In the genomic region with DNA sequence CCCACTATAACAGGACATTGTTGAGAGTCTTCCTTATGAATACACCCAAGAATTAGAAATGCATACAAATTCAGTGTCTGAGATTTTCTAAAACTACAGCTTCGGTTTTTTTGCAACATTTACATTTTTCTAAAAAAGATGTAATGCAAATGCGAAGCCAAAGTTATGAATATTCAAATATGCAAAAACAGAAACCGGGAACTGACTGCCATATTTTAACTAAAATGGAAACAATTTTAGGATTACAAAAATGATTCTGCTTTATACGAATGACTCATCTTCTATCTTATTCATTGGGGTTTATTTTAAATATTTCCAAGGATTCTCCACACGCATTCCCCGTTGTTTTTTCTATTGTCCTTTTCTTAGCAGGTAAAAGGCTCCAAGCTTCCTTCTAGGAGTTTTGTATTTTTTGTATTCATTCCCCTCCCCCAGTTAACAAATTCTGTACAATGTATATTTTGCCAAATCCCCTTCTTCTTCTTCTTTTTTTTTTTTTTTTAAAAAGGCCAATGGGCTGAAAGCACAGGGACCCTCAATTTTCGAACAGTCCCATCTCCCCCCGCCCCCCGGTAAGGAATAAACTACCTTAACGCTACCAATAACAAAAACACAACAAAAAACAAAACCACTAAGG, we compare ENCODE assay signal across 8 cellular contexts. TPM values are rescaled to one million over a fixed set of nuclear protein-coding genes. Genes with fewer than 3 reads are reported as not detected.
DNase-seq lines count a peak whose midpoint lies in the region; TF ChIP-seq lines count a peak whose summit lies in the region.

No MANE protein-coding gene starts in this region.

- 2% methylated on average over 10 of the region's 10 CpGs for WGBS in esophagus muscularis mucosa

- H3K4me3 ChIP-seq in GM12865 (ENCODE audit: low read depth, low read length) (peak overlapping the region; percentile 87), esophagus muscularis mucosa (peak overlapping the region; percentile 90 to 95 (median 94)), rectal smooth muscle tissue (ENCODE audit: low read length) (peak overlapping the region; percentile 92)

- DNase-seq in GM12865 (ENCODE audit: low read depth) (no peak), OCI-M1 (lab: John Stamatoyannopoulos, UW) (peak; percentile 25), esophagus muscularis mucosa (ENCODE audit: extremely low spot score) (no peak), NCI-H345 treated with DMSO at 0.1 percent for 48 hours (lab: John Stamatoyannopoulos, UW; ENCODE audit: unreplicated experiment) (no peak), NCI-H748 treated with DMSO at 0.1 percent for 48 hours (lab: John Stamatoyannopoulos, UW) (no peak)
- no peak for DNase-seq in central memory CD4-positive, alpha-beta T cell
- DNase-seq in stimulated activated naive CD4-positive, alpha-beta T cell (lab: John Stamatoyannopoulos, UW): no peak

- H3K36me3 ChIP-seq in esophagus muscularis mucosa (peaks cover 2 to 17% (median 9%) of the 10 kb centered on the region in 4 donors), rectal smooth muscle tissue (ENCODE audit: control insufficient read depth, insufficient read depth, low read length) (peaks cover 6% of the 10 kb centered on the region)

- H3K27ac ChIP-seq in esophagus muscularis mucosa (replicated peaks in 1 of 4) (peak overlapping the region; percentile 97 to 99 (median 98)), rectal smooth muscle tissue (ENCODE audit: low read depth, low read length) (peak overlapping the region; percentile 97)

- TF ChIP-seq POLR2A in esophagus muscularis mucosa (IDR thresholded peaks at IDR 0.05; ENCODE audit: low read depth): no peak

- intact Hi-C loops in esophagus muscularis mucosa (cut with DNase I): loop anchor here (5.0 to 10.0 kb wide), 2 partner anchors 162 to 1240 kb away; a partner anchor contains a TSS

- H3K4me1 ChIP-seq in esophagus muscularis mucosa (peaks cover 29 to 46% (median 45%) of the 10 kb centered on the region in 4 donors), rectal smooth muscle tissue (ENCODE audit: control insufficient read depth, insufficient read depth, low read length) (peaks cover 17% of the 10 kb centered on the region)

- no peaks in the 10 kb centered on the region for H3K9me3 ChIP-seq in esophagus muscularis mucosa

- no peak for TF ChIP-seq EP300 in esophagus muscularis mucosa (IDR thresholded peaks at IDR 0.05)

- H3K27me3 ChIP-seq in esophagus muscularis mucosa: no peaks in the 10 kb centered on the region
- H3K27me3 ChIP-seq in rectal smooth muscle tissue (ENCODE audit: control insufficient read depth, insufficient read depth, low read length): no peaks in the 10 kb centered on the region

- TF ChIP-seq CTCF in GM12865 (IDR thresholded peaks at IDR 0.05; ENCODE audit: insufficient read depth, low read depth, low read length, missing control alignments) (no peak), esophagus muscularis mucosa (IDR thresholded peaks at IDR 0.05) (no peak)

- H3K9ac ChIP-seq in rectal smooth muscle tissue (ENCODE audit: low read length): peak overlapping the region; percentile 76

RNA-seq across cellular contexts. Expression of a gene that starts 1.0 kb away (rescaled TPM):
- 100 to 1,000 TPM in 1 of 4 donors, 10 to 100 TPM in 3; 80.6 to 111 (median 91.1) TPM for total RNA-seq in esophagus muscularis mucosa

RNA-seq across cellular contexts. Expression of a gene that starts 18.6 kb away (rescaled TPM):
- not detected for total RNA-seq in esophagus muscularis mucosa

RNA-seq across cellular contexts. Expression of a gene that starts 44.3 kb away (rescaled TPM):
- 10 to 100 TPM in 1 of 4 donors, 1 to 10 TPM in 3; 5.2 to 26.0 (median 9.5) TPM for total RNA-seq in esophagus muscularis mucosa
